ENCODE assay signal across 20 cellular contexts in genomic region chr1:2913091-2913490, GRCh38.
"Had no signal": no experiment of that assay in that cellular context is flagged by ENCODE, and none has a peak within 500 bp of the region (broad histone marks: within the 10 kb centered on the region; RNA-seq: fewer than 3 reads in every experiment).

No MANE protein-coding gene starts in this region.

- ATAC-seq: foreskin keratinocyte, gastroesophageal sphincter, heart right ventricle, left cardiac atrium, left lung, left ventricle myocardium superior, lower lobe of right lung, mucosa of descending colon had no signal

- H3K4me3 Mint-ChIP-seq: dendritic cell treated with granulocyte-macrophage colony-stimulating factor and Interleukin-4, amounts not matched to agents 40 ng/mL and 50 ng/mL, for 4 days; mesothelial cell of epicardium had no signal

- H3K27me3 Mint-ChIP-seq: dendritic cell treated with granulocyte-macrophage colony-stimulating factor and Interleukin-4, amounts not matched to agents 40 ng/mL and 50 ng/mL, for 4 days had no signal

- H3K4me3 ChIP-seq: colonic mucosa, esophagus muscularis mucosa, gastroesophageal sphincter, heart right ventricle, left lung, lower lobe of right lung, mucosa of descending colon had no signal

- H3K27me3 ChIP-seq: colonic mucosa, foreskin keratinocyte had no signal

- H3K36me3 ChIP-seq: colonic mucosa, esophagus muscularis mucosa, gastroesophageal sphincter, heart right ventricle, left lung, lower lobe of right lung had no signal

- H3K9me3 ChIP-seq: colonic mucosa, esophagus muscularis mucosa, gastroesophageal sphincter, heart right ventricle, left lung, lower lobe of right lung, mucosa of descending colon had no signal

- H3K4me1 Mint-ChIP-seq: mesothelial cell of epicardium had no signal

- H3K4me1 ChIP-seq: colonic mucosa, esophagus muscularis mucosa, foreskin keratinocyte, gastroesophageal sphincter, heart right ventricle, left lung, lower lobe of right lung had no signal

- H3K27ac ChIP-seq: colonic mucosa, esophagus muscularis mucosa, foreskin keratinocyte, gastroesophageal sphincter, heart right ventricle, left lung, lower lobe of right lung had no signal

- FAIRE-seq: endothelial cell of umbilical vein, frontal cortex, islet of Langerhans, keratinocyte had no signal

- H3K27ac Mint-ChIP-seq: dendritic cell treated with granulocyte-macrophage colony-stimulating factor and Interleukin-4, amounts not matched to agents 40 ng/mL and 50 ng/mL, for 4 days; mesothelial cell of epicardium had no signal

- DNase-seq: colonic mucosa; cortex of kidney; effector memory CD4-positive, alpha-beta T cell; foreskin keratinocyte; heart right ventricle; hippocampal formation; left cardiac atrium; left lung; left ventricle myocardium superior; lower lobe of right lung; mesenchymal stem cell; mucosa of descending colon had no signal
